In the genomic region with DNA sequence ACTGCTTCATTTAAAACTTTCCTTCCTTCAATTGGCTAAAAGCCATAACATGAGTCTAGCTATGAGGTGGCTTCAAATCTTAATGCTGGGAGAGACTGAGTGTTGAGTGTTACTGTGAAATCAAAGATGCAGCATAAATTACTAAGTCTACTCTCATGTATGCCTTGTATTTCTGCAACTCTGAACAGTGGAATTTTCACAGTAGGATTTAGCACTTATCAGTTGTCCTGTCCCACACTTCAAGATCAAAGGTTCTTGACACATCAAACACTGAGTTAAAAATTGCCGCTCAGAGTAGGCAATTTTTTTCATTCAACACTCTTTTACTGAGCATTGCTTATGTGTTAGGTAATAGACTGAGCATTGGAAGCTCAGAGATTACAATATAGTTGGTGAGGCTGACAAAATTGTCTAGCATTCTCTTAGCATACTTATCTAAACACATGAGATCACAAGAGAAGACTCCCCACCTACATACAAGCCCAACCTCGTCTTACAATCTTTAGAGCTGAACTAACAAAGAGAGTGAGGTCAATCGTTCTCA, we compare ENCODE assay signal across 19 cellular contexts. TPM values are rescaled to one million over a fixed set of nuclear protein-coding genes. Genes with fewer than 3 reads are reported as not detected.
DNase-seq lines count a peak whose midpoint lies in the region; ATAC-seq and TF ChIP-seq lines count a peak whose summit lies in the region.
"Had no signal": no experiment of that assay in that cellular context is flagged by ENCODE, and none has a peak within 500 bp of the region (broad histone marks: within the 10 kb centered on the region; RNA-seq: fewer than 3 reads in every experiment).

No MANE protein-coding gene starts in this region.

- no peak overlapping the region for H3K18ac ChIP-seq in mesenchymal stem cell (ENCODE audit: low read depth in 1 of 2, low read length in 2 of 2)

- no peak overlapping the region for H3K27ac ChIP-seq in PC-3 (ENCODE audit: low read length)
- H3K27ac ChIP-seq in esophagus muscularis mucosa (replicated peaks in 1 of 4): no peak overlapping the region
- H3K27ac ChIP-seq in mesenchymal stem cell (ENCODE audit: low read length, poor library complexity, severe bottlenecking): peak overlapping the region; percentile 74
- no peak overlapping the region for H3K27ac ChIP-seq in CD8-positive, alpha-beta T cell (ENCODE audit: low read depth, low read length)
- H3K27ac ChIP-seq: thyroid gland had no signal

- no peak overlapping the region for H2BK15ac ChIP-seq in mesenchymal stem cell (ENCODE audit: low read depth, poor library complexity, severe bottlenecking)

- H2BK5ac ChIP-seq in mesenchymal stem cell (ENCODE audit: low read depth, low read length, poor library complexity, severe bottlenecking): no peak overlapping the region

- H3K9me3 Mint-ChIP-seq in CD8-positive, alpha-beta T cell: no peaks in the 10 kb centered on the region
- H3K9me3 Mint-ChIP-seq: activated B cell treated with CpG ODN at 0.5 μM for 24 hours; activated naive CD4-positive, alpha-beta T cell treated with anti-CD3 and anti-CD28 coated beads, Interleukin-2, amount 50 U/mL, for 24 hours; naive thymus-derived CD4-positive, alpha-beta T cell had no signal

- H3K36me3 Mint-ChIP-seq in CD8-positive, alpha-beta T cell: no peaks in the 10 kb centered on the region
- H3K36me3 Mint-ChIP-seq: activated naive CD4-positive, alpha-beta T cell treated with anti-CD3 and anti-CD28 coated beads, Interleukin-2, amount 50 U/mL, for 24 hours; naive thymus-derived CD4-positive, alpha-beta T cell had no signal

- peaks cover 13% of the 10 kb centered on the region for H3K4me1 ChIP-seq in PC-3 (ENCODE audit: insufficient read depth, low read length)
- H3K4me1 ChIP-seq in esophagus muscularis mucosa: peaks cover 0 to 15% (median 8%) of the 10 kb centered on the region in 4 donors
- peaks cover 3% of the 10 kb centered on the region for H3K4me1 ChIP-seq in mesenchymal stem cell (ENCODE audit: control insufficient read depth, insufficient read depth, low read depth, low read length)
- H3K4me1 ChIP-seq in CD8-positive, alpha-beta T cell (ENCODE audit: insufficient read depth, low read length): no peaks in the 10 kb centered on the region

- WGBS in esophagus muscularis mucosa: 42% methylated on average over 3 of the region's 3 CpGs
- 87% methylated on average over 2 of the region's 3 CpGs for WGBS in mesenchymal stem cell

- H4K8ac ChIP-seq in mesenchymal stem cell (ENCODE audit: low read length): no peak overlapping the region

- intact Hi-C loops in PC-3 (cut with micrococcal nuclease) (loop anchor here (5.0 kb wide), 1 partner anchor 97 kb away; no protein-coding TSS in a partner anchor), esophagus muscularis mucosa (cut with DNase I) (no loop called here)
- intact Hi-C loops in CD8-positive, alpha-beta T cell (cut with DNase I, micrococcal nuclease): loop anchor here (5.0 kb wide), 2 partner anchors 67 to 212 kb away; no protein-coding TSS in a partner anchor

- no peak overlapping the region for H2BK12ac ChIP-seq in mesenchymal stem cell (ENCODE audit: low read length in 2 of 2)

- no peak overlapping the region for H4K91ac ChIP-seq in mesenchymal stem cell (ENCODE audit: low read length)

- H3K4me3 ChIP-seq in PC-3 (ENCODE audit: low read length) (no peak overlapping the region), esophagus muscularis mucosa (no peak overlapping the region), mesenchymal stem cell (ENCODE audit: insufficient read depth in 1 of 2, low read depth in 1 of 2, low read length in 2 of 2) (no peak overlapping the region)
- no peak overlapping the region for H3K4me3 ChIP-seq in CD8-positive, alpha-beta T cell (ENCODE audit: low read depth, low read length)
- H3K4me3 ChIP-seq: thyroid gland had no signal

- H3K9me3 ChIP-seq in PC-3 (ENCODE audit: low read length) (no peaks in the 10 kb centered on the region), esophagus muscularis mucosa (no peaks in the 10 kb centered on the region), mesenchymal stem cell (ENCODE audit: control insufficient read depth, low read length) (no peaks in the 10 kb centered on the region)
- H3K9me3 ChIP-seq in CD8-positive, alpha-beta T cell (ENCODE audit: low read length): no peaks in the 10 kb centered on the region
- H3K9me3 ChIP-seq: thyroid gland had no signal

- H3K4me1 Mint-ChIP-seq in CD8-positive, alpha-beta T cell (ENCODE audit: low read depth): peaks cover 6% of the 10 kb centered on the region
- H3K4me1 Mint-ChIP-seq: activated B cell treated with CpG ODN at 0.5 μM for 24 hours had no signal

- no peak for ATAC-seq in PC-3
- ATAC-seq in CD8-positive, alpha-beta T cell: no peak
- no peak for ATAC-seq in HG03135 (IDR thresholded peaks at IDR 0.05; ENCODE audit: unreplicated experiment)
- ATAC-seq in activated CD4-positive, CD25-positive, alpha-beta regulatory T cell treated with anti-CD3 and anti-CD28 coated beads, Interleukin-2, amount 50 U/mL, for 24 hours: no peak
- ATAC-seq: naive thymus-derived CD4-positive, alpha-beta T cell had no signal

- H3K9ac ChIP-seq in PC-3 (ENCODE audit: low read length): no peak overlapping the region
- no peak overlapping the region for H3K9ac ChIP-seq in mesenchymal stem cell (ENCODE audit: low read length)

- TF ChIP-seq POLR2A in esophagus muscularis mucosa (IDR thresholded peaks at IDR 0.05; ENCODE audit: low read depth): no peak

- POLR2A ChIA-PET in PC-3 (lab: Charles Lee; ENCODE audit: unreplicated experiment): interaction anchor here (0.7 kb wide), 1 partner anchor 18 kb away, joined by 6 read pairs; no protein-coding TSS in a partner anchor
- POLR2A ChIA-PET in CD8-positive, alpha-beta T cell (lab: Charles Lee): no interaction called here

- H3K27me3 ChIP-seq in PC-3 (ENCODE audit: low read length) (no peaks in the 10 kb centered on the region), esophagus muscularis mucosa (no peaks in the 10 kb centered on the region), mesenchymal stem cell (ENCODE audit: control insufficient read depth in 1 of 2, insufficient read depth in 1 of 2, low read length in 2 of 2) (no peaks in the 10 kb centered on the region)
- H3K27me3 ChIP-seq in CD8-positive, alpha-beta T cell (ENCODE audit: insufficient read depth, low read length): no peaks in the 10 kb centered on the region
- H3K27me3 ChIP-seq: thyroid gland had no signal

- H2AFZ ChIP-seq in PC-3 (ENCODE audit: low read length): no peak overlapping the region
- no peak overlapping the region for H2AFZ ChIP-seq in mesenchymal stem cell (ENCODE audit: low read depth, low read length)

- H3K79me1 ChIP-seq in mesenchymal stem cell (replicated peaks; ENCODE audit: low read length, poor library complexity, severe bottlenecking): no peaks in the 10 kb centered on the region

- CTCF ChIA-PET in PC-3 (lab: Charles Lee): no interaction called here
- CTCF ChIA-PET in CD8-positive, alpha-beta T cell (lab: Charles Lee): interaction anchor here (1.4 to 1.5 kb wide), 2 partner anchors 44 to 52 kb away, joined by 4 read pairs; no protein-coding TSS in a partner anchor

- no peak overlapping the region for H3K14ac ChIP-seq in mesenchymal stem cell (ENCODE audit: low read length in 2 of 2)

- no peaks in the 10 kb centered on the region for H4K20me1 ChIP-seq in PC-3 (ENCODE audit: low read length)

- H3K27ac Mint-ChIP-seq in CD8-positive, alpha-beta T cell: no peak overlapping the region
- H3K27ac Mint-ChIP-seq: activated B cell treated with CpG ODN at 0.5 μM for 24 hours; activated naive CD4-positive, alpha-beta T cell treated with anti-CD3 and anti-CD28 coated beads, Interleukin-2, amount 50 U/mL, for 24 hours; naive thymus-derived CD4-positive, alpha-beta T cell had no signal

- no peaks in the 10 kb centered on the region for H3K36me3 ChIP-seq in PC-3 (ENCODE audit: low read depth, low read length)
- no peaks in the 10 kb centered on the region for H3K36me3 ChIP-seq in esophagus muscularis mucosa
- no peaks in the 10 kb centered on the region for H3K36me3 ChIP-seq in mesenchymal stem cell (ENCODE audit: control insufficient read depth in 1 of 2, insufficient read depth in 2 of 2, low read depth in 1 of 2, low read length in 2 of 2)
- no peaks in the 10 kb centered on the region for H3K36me3 ChIP-seq in CD8-positive, alpha-beta T cell (ENCODE audit: insufficient read depth, low read length)
- H3K36me3 ChIP-seq: thyroid gland had no signal

- H3K79me2 ChIP-seq in PC-3 (ENCODE audit: low read length): no peaks in the 10 kb centered on the region

- no peaks in the 10 kb centered on the region for H3K27me3 Mint-ChIP-seq in CD8-positive, alpha-beta T cell (ENCODE audit: low read depth)
- H3K27me3 Mint-ChIP-seq: activated B cell treated with CpG ODN at 0.5 μM for 24 hours; activated naive CD4-positive, alpha-beta T cell treated with anti-CD3 and anti-CD28 coated beads, Interleukin-2, amount 50 U/mL, for 24 hours had no signal

- no peaks in the 10 kb centered on the region for H3F3A ChIP-seq in PC-3 (ENCODE audit: low read length, unreplicated experiment)

- no TSS peak for BruUV-seq in PC-3 (replicated peaks; lab: Mats Ljungman, UMichigan)

- no peak overlapping the region for H2BK120ac ChIP-seq in mesenchymal stem cell (ENCODE audit: low read depth, low read length)

- TF ChIP-seq CTCF in PC-3 (conservative IDR thresholded peaks at IDR 0.05; ENCODE audit: low read depth, low read length) (no peak), esophagus muscularis mucosa (IDR thresholded peaks at IDR 0.05) (no peak)
- TF ChIP-seq CTCF in CD8-positive, alpha-beta T cell (IDR thresholded peaks at IDR 0.05): no peak

- TF ChIP-seq EP300 in esophagus muscularis mucosa (IDR thresholded peaks at IDR 0.05): no peak

- H3K4me3 Mint-ChIP-seq in CD8-positive, alpha-beta T cell: no peak overlapping the region
- H3K4me3 Mint-ChIP-seq: activated B cell treated with CpG ODN at 0.5 μM for 24 hours; activated naive CD4-positive, alpha-beta T cell treated with anti-CD3 and anti-CD28 coated beads, Interleukin-2, amount 50 U/mL, for 24 hours; naive thymus-derived CD4-positive, alpha-beta T cell had no signal

- no peak overlapping the region for H2AK5ac ChIP-seq in mesenchymal stem cell (ENCODE audit: low read length, severe bottlenecking)

- DNase-seq in EH (ENCODE audit: low read depth): peak; percentile 68
- DNase-seq in PC-3: peak; percentile 43
- peak; percentile 14 for DNase-seq in esophagus muscularis mucosa (ENCODE audit: extremely low spot score)
- DNase-seq in mesenchymal stem cell: peak; percentile 40
- DNase-seq in CD8-positive, alpha-beta T cell: no peak
- no peak for DNase-seq in RPMI8226
- DNase-seq: activated B cell treated with CpG ODN at 0.5 μM for 24 hours; Calu3; hypothalamus; naive thymus-derived CD4-positive, alpha-beta T cell; NCI-H187; stimulated activated CD4-positive, alpha-beta T cell treated with anti-CD3 and anti-CD28 coated beads, Interleukin-4, amount 100 ng/mL, for 1 hour; thyroid gland had no signal

- H3K4ac ChIP-seq in mesenchymal stem cell (ENCODE audit: low read depth in 1 of 2, low read length in 2 of 2): no peak overlapping the region

- H3K4me2 ChIP-seq in PC-3 (ENCODE audit: low read length) (no peak overlapping the region), mesenchymal stem cell (ENCODE audit: low read length, poor library complexity, severe bottlenecking) (no peak overlapping the region)

- H3K23ac ChIP-seq in mesenchymal stem cell (ENCODE audit: low read length in 2 of 2): no peak overlapping the region

- H3K9me2 ChIP-seq in PC-3 (replicated peaks; ENCODE audit: low read length): no peaks in the 10 kb centered on the region

RNA-seq across cellular contexts. Expression of gene ADORA3, which starts 56.4 kb away (rescaled TPM):
- total RNA-seq in PC-3 (2014; rRNA removed): not detected in 2 replicates
- 10 to 100 TPM in 1 of 4 donors, 1 to 10 TPM in 3; 4.9 to 13.3 (median 5.1) TPM for total RNA-seq in esophagus muscularis mucosa
- polyA plus RNA-seq in mesenchymal stem cell (2013, experiment 1 of 2): 0.06 TPM
- polyA plus RNA-seq in mesenchymal stem cell (2013, experiment 2 of 2): not detected
- not detected for total RNA-seq in CD8-positive, alpha-beta T cell
- total RNA-seq: activated B cell treated with CpG ODN at 0.5 μM for 24 hours; Calu3; MCF 10A; T-helper 1 cell treated with Interleukin-12 subunit alpha and Interleukin-12 subunit beta and Interleukin-4 antibody, amounts not matched to agents 30 ng/mL and 1 ng/mL, for 36 hours had no signal
- polyA plus RNA-seq: endothelial cell of umbilical vein; naive thymus-derived CD4-positive, alpha-beta T cell had no signal

RNA-seq across cellular contexts. Expression of gene TMIGD3, which starts 56.4 kb away (rescaled TPM):
- total RNA-seq in PC-3 (2014; rRNA removed) (not detected in 2 replicates), esophagus muscularis mucosa (1 to 10 TPM; 1.7 to 2.6 (median 2.3) TPM)
- 0.14 TPM for polyA plus RNA-seq in mesenchymal stem cell (2013, experiment 1 of 2)
- 0.16 TPM for polyA plus RNA-seq in mesenchymal stem cell (2013, experiment 2 of 2)
- total RNA-seq in CD8-positive, alpha-beta T cell: not detected
- total RNA-seq: activated B cell treated with CpG ODN at 0.5 μM for 24 hours, Calu3, MCF 10A had no signal
- polyA plus RNA-seq: naive thymus-derived CD4-positive, alpha-beta T cell had no signal

RNA-seq across cellular contexts. Expression of gene RAP1A, which starts 59.8 kb away (rescaled TPM):
- total RNA-seq in PC-3 (2014; rRNA removed): 19.0 TPM in 2 replicates
- 100 to 1,000 TPM; 171 to 325 (median 216) TPM for total RNA-seq in esophagus muscularis mucosa
- 84.9 TPM for polyA plus RNA-seq in mesenchymal stem cell (2013, experiment 1 of 2)
- polyA plus RNA-seq in mesenchymal stem cell (2013, experiment 2 of 2): 88.5 TPM
- 10 to 100 TPM; 63.4 to 68.5 TPM for total RNA-seq in CD8-positive, alpha-beta T cell

Comparison
In these comparisons a context has a peak if more than half of its experiments do, and no peak if none do; other contexts are left out.
1. DNase-seq: peak in EH (single experiment), PC-3 (single experiment), esophagus muscularis mucosa (single experiment) and mesenchymal stem cell (single experiment); none in CD8-positive, alpha-beta T cell (0 of 7) and RPMI8226 (single experiment).